ENCODE assay signal across 9 cellular contexts in the genomic region with DNA sequence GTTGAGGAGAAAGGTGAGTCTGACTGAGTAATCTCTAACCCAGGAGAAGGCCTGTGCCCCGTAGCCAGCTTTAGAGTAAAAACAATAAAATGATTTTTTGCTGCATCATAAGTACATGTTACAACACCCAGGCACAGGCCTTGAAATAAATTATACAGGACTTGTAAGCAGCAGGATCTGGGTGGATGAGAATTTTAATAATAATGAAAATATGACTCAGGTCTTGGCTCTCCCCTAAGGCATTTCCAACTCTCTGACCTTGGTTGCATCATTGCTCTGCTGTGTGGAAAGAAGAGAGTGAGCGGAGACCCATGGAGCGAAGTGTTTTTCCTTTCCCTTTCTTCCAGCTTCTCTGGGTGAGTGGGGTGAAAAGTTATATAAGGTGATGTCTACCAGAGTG.
DNase-seq lines count a peak whose midpoint lies in the region; ATAC-seq, FAIRE-seq and TF ChIP-seq lines count a peak whose summit lies in the region.
"Had no signal": no experiment of that assay in that cellular context is flagged by ENCODE, and none has a peak within 500 bp of the region (broad histone marks: within the 10 kb centered on the region; RNA-seq: fewer than 3 reads in every experiment).

No MANE protein-coding gene starts in this region.

- peak; percentile 89 for DNase-seq in ELR (ENCODE audit: low read depth)
- peak; percentile 80 for DNase-seq in RWPE1 (ENCODE audit: low spot score)
- DNase-seq in fibroblast of peridontal ligament (ENCODE audit: extremely low read depth): peak; percentile 99
- no peak for DNase-seq in stimulated activated CD4-positive, alpha-beta T cell treated with anti-CD3 and anti-CD28 coated beads, Interleukin-2, amount 100 ng/mL, for 24 hours
- DNase-seq in urothelium cell line (ENCODE audit: low spot score): no peak
- DNase-seq in activated CD8-positive, alpha-beta memory T cell treated with anti-CD3 and anti-CD28 coated beads, Interleukin-2, amount 50 U/mL, for 48 hours: no peak

- POLR2A ChIA-PET in RWPE1 (lab: Yijun Ruan, JAX; ENCODE audit: low non-redundant PET): no interaction called here

- no peak for TF ChIP-seq CTCF in RWPE1 (conservative IDR thresholded peaks at IDR 0.05; ENCODE audit: low read depth)

- no peaks in the 10 kb centered on the region for H3K27me3 ChIP-seq in rectal smooth muscle tissue (ENCODE audit: control insufficient read depth, insufficient read depth, low read length)

- CTCF ChIA-PET in RWPE1 (lab: Yijun Ruan, JAX): no interaction called here

- no peaks in the 10 kb centered on the region for H3K36me3 ChIP-seq in rectal smooth muscle tissue (ENCODE audit: control insufficient read depth, insufficient read depth, low read length)

- H3K9ac ChIP-seq in rectal smooth muscle tissue (ENCODE audit: low read length): no peak overlapping the region

- FAIRE-seq in urothelium cell line (lab: Jason Lieb, UNC): no peak
- FAIRE-seq: G401.6 had no signal

- H3K27ac ChIP-seq in RWPE1 (peak overlapping the region; percentile 88), rectal smooth muscle tissue (ENCODE audit: low read depth, low read length) (peak overlapping the region; percentile 18)

- H3K4me3 ChIP-seq in rectal smooth muscle tissue (ENCODE audit: low read length): no peak overlapping the region

- ATAC-seq in HG03108 (IDR thresholded peaks at IDR 0.05; ENCODE audit: unreplicated experiment): no peak

- no peaks in the 10 kb centered on the region for H3K4me1 ChIP-seq in rectal smooth muscle tissue (ENCODE audit: control insufficient read depth, insufficient read depth, low read length)

Comparison
In these comparisons a context has a peak if more than half of its experiments do, and no peak if none do; other contexts are left out.
1. DNase-seq: peak in ELR (single experiment), RWPE1 (single experiment) and fibroblast of peridontal ligament (single experiment); none in stimulated activated CD4-positive, alpha-beta T cell treated with anti-CD3 and anti-CD28 coated beads, Interleukin-2, amount 100 ng/mL, for 24 hours (0 of 2), urothelium cell line (single experiment) and activated CD8-positive, alpha-beta memory T cell treated with anti-CD3 and anti-CD28 coated beads, Interleukin-2, amount 50 U/mL, for 48 hours (single experiment).